Comparison of ENCODE assay signal across 10 cellular contexts in the genomic region with DNA sequence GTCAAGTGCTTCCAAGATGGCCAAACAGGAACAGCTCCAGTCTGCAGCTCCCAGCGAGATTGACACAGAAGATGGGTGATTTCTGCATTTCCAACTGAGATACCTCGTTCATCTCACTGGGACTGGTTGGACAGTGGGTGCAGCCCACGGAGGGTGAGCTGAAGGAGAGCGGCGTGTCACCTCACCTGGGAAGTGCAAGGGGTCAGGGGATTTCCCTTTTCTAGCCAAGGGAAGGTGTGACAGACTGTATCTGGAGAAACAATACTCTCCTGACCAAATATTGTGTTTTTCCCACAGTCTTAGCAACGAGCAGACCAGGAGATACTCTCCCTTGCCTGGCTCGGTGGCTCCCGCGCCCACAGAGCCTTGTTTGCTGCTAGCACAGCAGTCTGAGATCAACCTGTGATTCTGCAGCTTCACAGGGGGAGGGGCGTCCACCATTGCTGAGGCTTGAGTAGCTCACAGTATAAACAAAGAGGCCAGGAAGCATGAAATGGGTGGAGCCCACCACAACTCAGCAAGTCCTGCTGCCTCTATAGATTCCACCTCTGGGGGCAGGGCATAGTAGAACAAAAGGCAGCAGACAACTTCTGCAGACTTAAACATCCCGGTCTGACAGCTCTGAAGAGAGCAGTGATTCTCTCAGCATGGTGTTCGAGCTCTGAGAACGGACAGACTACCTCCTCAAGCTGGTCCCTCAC.
DNase-seq lines count a peak whose midpoint lies in the region; ATAC-seq, FAIRE-seq and TF ChIP-seq lines count a peak whose summit lies in the region.
"Had no signal": no experiment of that assay in that cellular context is flagged by ENCODE, and none has a peak within 500 bp of the region (broad histone marks: within the 10 kb centered on the region; RNA-seq: fewer than 3 reads in every experiment).

No MANE protein-coding gene starts in this region.

- ATAC-seq in HG02973 (IDR thresholded peaks at IDR 0.05; ENCODE audit: unreplicated experiment) = no peak
- ATAC-seq in GM19395 (IDR thresholded peaks at IDR 0.05; ENCODE audit: unreplicated experiment) = no peak

- H4K20me1 ChIP-seq in DOHH2 (ENCODE audit: control insufficient read depth, insufficient read depth, low read depth, low read length) (no peaks in the 10 kb centered on the region), smooth muscle cell (ENCODE audit: low read depth) (no peaks in the 10 kb centered on the region)

- peak overlapping the region; percentile 58 for H3K4me3 ChIP-seq in DOHH2 (ENCODE audit: low read length)
- H3K4me3 ChIP-seq in smooth muscle cell = peak overlapping the region; percentile 16

- H3K27me3 Mint-ChIP-seq in activated naive CD4-positive, alpha-beta T cell treated with anti-CD3 and anti-CD28 coated beads, Interleukin-2, amount 50 U/mL, for 24 hours = no peaks in the 10 kb centered on the region

- H3F3A ChIP-seq in DOHH2 (ENCODE audit: control insufficient read depth, insufficient read depth) (no peaks in the 10 kb centered on the region), smooth muscle cell (ENCODE audit: low read depth) (peaks cover 6% of the 10 kb centered on the region)

- H3K9me3 ChIP-seq in DOHH2 (ENCODE audit: control insufficient read depth, insufficient read depth, low read length) (peaks cover 14% of the 10 kb centered on the region), smooth muscle cell (replicated peaks; ENCODE audit: low read depth) (no peaks in the 10 kb centered on the region)

- peak overlapping the region; percentile 68 for H2AFZ ChIP-seq in smooth muscle cell (ENCODE audit: low read depth)

- no peak for FAIRE-seq in urothelium cell line (lab: Jason Lieb, UNC)

- no peak overlapping the region for H3K9ac ChIP-seq in smooth muscle cell (ENCODE audit: low read depth)

- peaks cover 8% of the 10 kb centered on the region for H3K36me3 Mint-ChIP-seq in activated naive CD4-positive, alpha-beta T cell treated with anti-CD3 and anti-CD28 coated beads, Interleukin-2, amount 50 U/mL, for 24 hours
- H3K36me3 Mint-ChIP-seq: immature natural killer cell had no signal

- H3K4me1 Mint-ChIP-seq in activated naive CD4-positive, alpha-beta T cell treated with anti-CD3 and anti-CD28 coated beads, Interleukin-2, amount 50 U/mL, for 24 hours = peaks cover 44% of the 10 kb centered on the region

- H3K9me2 ChIP-seq in DOHH2 (replicated peaks; ENCODE audit: control insufficient read depth, low read length) = no peaks in the 10 kb centered on the region

- H3K27ac ChIP-seq in DOHH2 (ENCODE audit: low read depth, low read length) (peak overlapping the region; percentile 18; the same call in 1 of the 2 replicates), smooth muscle cell (ENCODE audit: low read depth) (no peak overlapping the region)
- H3K27ac ChIP-seq: VCaP had no signal

- TF ChIP-seq CTCF in DOHH2 (IDR thresholded peaks at IDR 0.05; ENCODE audit: low read depth, low read length, poor library complexity, severe bottlenecking) = peak; percentile 28
- TF ChIP-seq CTCF in smooth muscle cell (IDR thresholded peaks at IDR 0.05; ENCODE audit: borderline replicate concordance, insufficient read depth, poor library complexity, severe bottlenecking) = no peak

- H3K36me3 ChIP-seq in DOHH2 (ENCODE audit: control insufficient read depth, low read length) (no peaks in the 10 kb centered on the region), smooth muscle cell (ENCODE audit: low read depth) (no peaks in the 10 kb centered on the region)

- H3K27ac Mint-ChIP-seq in activated naive CD4-positive, alpha-beta T cell treated with anti-CD3 and anti-CD28 coated beads, Interleukin-2, amount 50 U/mL, for 24 hours = peak overlapping the region; percentile 36

- peak overlapping the region; percentile 38 for H3K4me3 Mint-ChIP-seq in activated naive CD4-positive, alpha-beta T cell treated with anti-CD3 and anti-CD28 coated beads, Interleukin-2, amount 50 U/mL, for 24 hours

- H3K27me3 ChIP-seq in DOHH2 (ENCODE audit: control insufficient read depth, low read length) (no peaks in the 10 kb centered on the region), smooth muscle cell (ENCODE audit: low read depth) (no peaks in the 10 kb centered on the region)

- H3K4me1 ChIP-seq in DOHH2 (ENCODE audit: control insufficient read depth, low read length) (peaks cover 17% of the 10 kb centered on the region), smooth muscle cell (ENCODE audit: low read depth) (peaks cover 12% of the 10 kb centered on the region)

- peaks cover 21% of the 10 kb centered on the region for H3K9me3 Mint-ChIP-seq in activated naive CD4-positive, alpha-beta T cell treated with anti-CD3 and anti-CD28 coated beads, Interleukin-2, amount 50 U/mL, for 24 hours

- H3K79me2 ChIP-seq in DOHH2 (ENCODE audit: control insufficient read depth, low read length) (no peaks in the 10 kb centered on the region), smooth muscle cell (ENCODE audit: low read depth) (no peaks in the 10 kb centered on the region)

- H3K4me2 ChIP-seq in DOHH2 (ENCODE audit: low read length) = peak overlapping the region; percentile 67
- H3K4me2 ChIP-seq in smooth muscle cell = peak overlapping the region; percentile 40

- 62% methylated on average over 13 of the region's 13 CpGs for WGBS in smooth muscle cell (ENCODE audit: low lambda C conversion rate)

- DNase-seq in T-helper 1 cell (peak; percentile 15 to 65 (median 47)), smooth muscle cell (lab: John Stamatoyannopoulos, UW; ENCODE audit: unreplicated experiment) (no peak), urothelium cell line (ENCODE audit: low spot score) (no peak), mucosa of gallbladder (ENCODE audit: low spot score) (no peak)

Comparison
In these comparisons a context has a peak if more than half of its experiments do, and no peak if none do; other contexts are left out.
1. DNase-seq: peak in T-helper 1 cell (5 of 5); none in smooth muscle cell (single experiment), urothelium cell line (single experiment) and mucosa of gallbladder (single experiment).